ENCODE assay signal across 8 cellular contexts in the genomic region with DNA sequence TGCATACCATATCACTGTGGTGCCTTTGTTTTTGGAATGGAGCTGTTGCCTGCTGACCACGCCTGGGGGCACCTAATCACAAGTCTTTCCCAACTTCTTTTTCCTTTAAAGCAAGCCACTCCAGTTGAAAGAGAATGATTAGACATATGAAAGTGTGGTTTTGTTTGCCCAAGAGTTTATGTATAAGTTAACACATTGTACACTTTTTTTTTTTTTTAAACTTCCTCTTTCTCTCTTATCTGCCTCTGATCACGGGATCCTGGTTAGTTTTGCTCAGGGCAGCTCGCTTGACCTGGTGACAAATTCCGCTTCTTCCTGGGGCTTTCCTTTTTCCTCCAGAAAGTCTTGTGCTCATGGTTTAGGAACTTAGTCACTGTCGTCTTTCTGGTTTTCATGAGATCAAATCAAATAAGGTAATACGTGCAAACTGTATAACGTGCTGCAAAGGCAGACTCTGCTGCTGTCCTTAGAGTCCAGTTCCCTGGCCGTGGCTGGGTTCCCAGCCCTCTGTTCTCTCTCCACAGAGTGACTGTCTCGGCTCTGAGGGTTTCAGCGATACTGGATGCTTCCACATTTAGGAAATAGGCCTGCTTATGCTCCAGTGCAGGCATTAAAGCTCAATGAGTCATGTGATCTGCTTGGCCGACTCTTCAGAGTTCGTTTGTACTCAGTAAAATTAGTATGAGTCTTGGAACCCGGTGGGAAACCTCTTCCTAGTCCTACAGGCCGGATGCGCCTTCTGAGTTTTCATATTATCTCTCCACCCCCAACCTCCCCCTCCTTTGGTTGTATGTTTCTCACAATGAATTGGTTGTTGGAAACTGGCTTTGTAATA. TPM values are rescaled to one million over a fixed set of nuclear protein-coding genes. Genes with fewer than 3 reads are reported as not detected.
DNase-seq lines count a peak whose midpoint lies in the region; ATAC-seq and TF ChIP-seq lines count a peak whose summit lies in the region.

No MANE protein-coding gene starts in this region.

- POLR2A ChIA-PET in HEK293 (lab: Yijun Ruan, JAX): interaction anchor here (0.7 to 1.2 kb wide), 3 partner anchors 14 to 21 kb away, joined by 3 to 9 read pairs (median 4); a partner anchor contains a TSS

- H3K4me3 ChIP-seq in HEK293 (ENCODE audit: low read depth, low read length) (peak overlapping the region; percentile 17), gastroesophageal sphincter (peak overlapping the region; percentile 24 to 27), MM.1S (ENCODE audit: low read length) (no peak overlapping the region)

- no peak overlapping the region for H3K9ac ChIP-seq in MM.1S (ENCODE audit: low read length)

- CTCF ChIA-PET in HEK293 (lab: Yijun Ruan, JAX): no interaction called here

- TF ChIP-seq POLR2A in gastroesophageal sphincter (IDR thresholded peaks at IDR 0.05): no peak

- H3K36me3 Mint-ChIP-seq in activated T-cell treated with anti-CD3 and anti-CD28 coated beads, Interleukin-2, amount 50 U/mL, for 72 hours (ENCODE audit: insufficient read depth in 2 of 2): peaks cover under 1 to 4% of the 10 kb centered on the region in 2 donors

- 0 out of 2 replicates have a peak, but pooled peaks cover 3% of the 10 kb centered on the region for H4K20me1 ChIP-seq in MM.1S (ENCODE audit: insufficient read depth, low read length)

- H3K36me3 ChIP-seq in HEK293 (ENCODE audit: control insufficient read depth in 2 of 2, insufficient read depth in 1 of 2, low read length in 2 of 2): no peaks in the 10 kb centered on the region; a peak in 1 of 3 replicates
- peaks cover 0 to 4% of the 10 kb centered on the region in 2 donors for H3K36me3 ChIP-seq in gastroesophageal sphincter
- no peaks in the 10 kb centered on the region; the same call in 1 of the 2 replicates for H3K36me3 ChIP-seq in MM.1S (replicated peaks; ENCODE audit: insufficient read depth, low read length)

- H3K27ac ChIP-seq in HEK293 (ENCODE audit: extremely low read depth, low read depth, low read length) (peak overlapping the region; percentile 50), gastroesophageal sphincter (peak overlapping the region; percentile 71 to 94 (median 82)), MM.1S (ENCODE audit: low read length) (no peak overlapping the region)

- no peak overlapping the region for H2AFZ ChIP-seq in MM.1S (ENCODE audit: low read length)

- H3K4me2 ChIP-seq in MM.1S (ENCODE audit: low read depth, low read length): no peak overlapping the region

- no peaks in the 10 kb centered on the region for H3K27me3 Mint-ChIP-seq in activated T-cell treated with anti-CD3 and anti-CD28 coated beads, Interleukin-2, amount 50 U/mL, for 72 hours (ENCODE audit: low read depth)

- no peaks in the 10 kb centered on the region for H3K27me3 ChIP-seq in gastroesophageal sphincter
- H3K27me3 ChIP-seq in MM.1S (replicated peaks; ENCODE audit: insufficient read depth, low read length): no peaks in the 10 kb centered on the region

- peak; percentile 83 to 86 for ATAC-seq in activated T-cell treated with anti-CD3 and anti-CD28 coated beads, Interleukin-2, amount 50 U/mL, for 72 hours (replicated peaks in 1 of 2)
- peak; percentile 85 for ATAC-seq in gastroesophageal sphincter

- H3K9me3 Mint-ChIP-seq in activated T-cell treated with anti-CD3 and anti-CD28 coated beads, Interleukin-2, amount 50 U/mL, for 72 hours: no peaks in the 10 kb centered on the region

- peaks cover 86% of the 10 kb centered on the region for H3K79me2 ChIP-seq in MM.1S (ENCODE audit: low read length)

- no peak for TF ChIP-seq EP300 in gastroesophageal sphincter (IDR thresholded peaks at IDR 0.05)

- DNase-seq in GM13977 (ENCODE audit: low spot score) (no peak), MV-4-11 (lab: John Stamatoyannopoulos, UW) (peak; percentile 98), nucleus accumbens (lab: John Stamatoyannopoulos, UW) (peak in 41 of 56 donors; percentile 4 to 62 (median 29)), occipital lobe (lab: John Stamatoyannopoulos, UW) (no peak), MM.1S (no peak)
- DNase-seq in activated T-cell treated with anti-CD3 and anti-CD28 coated beads, Interleukin-2, amount 50 U/mL, for 72 hours: peak; percentile 18 to 19

- H3K4me3 Mint-ChIP-seq in activated T-cell treated with anti-CD3 and anti-CD28 coated beads, Interleukin-2, amount 50 U/mL, for 72 hours: peak overlapping the region; percentile 83 to 90

- TF ChIP-seq CTCF in GM13977 (IDR thresholded peaks at IDR 0.05; ENCODE audit: extremely low read depth, insufficient read depth, missing control alignments) (peak; percentile 12), HEK293 (tag by site-specific recombination; IDR thresholded peaks at IDR 0.05) (no peak), gastroesophageal sphincter (IDR thresholded peaks at IDR 0.05) (no peak), MM.1S (IDR thresholded peaks at IDR 0.05; ENCODE audit: low read length) (no peak)

- no peaks in the 10 kb centered on the region for H3K9me3 ChIP-seq in HEK293 (ENCODE audit: control insufficient read depth, insufficient read depth, low read depth, low read length)
- H3K9me3 ChIP-seq in gastroesophageal sphincter: no peaks in the 10 kb centered on the region
- no peaks in the 10 kb centered on the region for H3K9me3 ChIP-seq in MM.1S (replicated peaks; ENCODE audit: insufficient read depth, low read length)

- no peaks in the 10 kb centered on the region for H3F3A ChIP-seq in MM.1S (ENCODE audit: insufficient read depth, low read length)

- no peaks in the 10 kb centered on the region for H3K9me2 ChIP-seq in MM.1S (replicated peaks; ENCODE audit: insufficient read depth, low read length)

- peak overlapping the region; percentile 95 for H3K27ac Mint-ChIP-seq in activated T-cell treated with anti-CD3 and anti-CD28 coated beads, Interleukin-2, amount 50 U/mL, for 72 hours

- in situ Hi-C loops in GM13977 (cut with MboI; ENCODE audit: low pct_unique_long_range_greater_than_20kb, low sequenced_read_pairs, unreplicated experiment): no loop called here

- 6 to 8% methylated on average over 11 to 13 of the region's 15 CpGs for WGBS in gastroesophageal sphincter (ENCODE audit: low coverage in 1 of 2), 2 donors

- H3K4me1 Mint-ChIP-seq in activated T-cell treated with anti-CD3 and anti-CD28 coated beads, Interleukin-2, amount 50 U/mL, for 72 hours (ENCODE audit: low read depth): peaks cover 66% of the 10 kb centered on the region

- H3K4me1 ChIP-seq in HEK293 (ENCODE audit: control insufficient read depth, insufficient read depth, low read length): peaks cover 9% of the 10 kb centered on the region
- H3K4me1 ChIP-seq in gastroesophageal sphincter: peaks cover 8 to 99% (median 14%) of the 10 kb centered on the region in 3 donors
- no peaks in the 10 kb centered on the region for H3K4me1 ChIP-seq in MM.1S (ENCODE audit: low read length)

TF ChIP-seq in HEK293, 187 proteins besides CTCF, POLR2A, EP300 and RAD21 (continues in another document):
- TF ChIP-seq SCRT1 (tag by site-specific recombination; IDR thresholded peaks at IDR 0.05; ENCODE audit: borderline replicate concordance) (no peak), ZNF510 (tag by site-specific recombination; IDR thresholded peaks at IDR 0.05; ENCODE audit: insufficient replicate concordance) (no peak), ZNF16 (tag by site-specific recombination; IDR thresholded peaks at IDR 0.05; ENCODE audit: low read depth) (no peak), ZNF138 (tag by site-specific recombination; IDR thresholded peaks at IDR 0.05; ENCODE audit: borderline replicate concordance) (no peak), ZNF175 (tag by site-specific recombination; IDR thresholded peaks at IDR 0.05) (no peak), ZBTB17 (tag by site-specific recombination; IDR thresholded peaks at IDR 0.05) (peak; percentile 47), ZNF621 (tag by site-specific recombination; IDR thresholded peaks at IDR 0.05) (no peak), ZNF530 (tag by site-specific recombination; IDR thresholded peaks at IDR 0.05; ENCODE audit: low read depth) (no peak)
- TF ChIP-seq, protein P1, sequence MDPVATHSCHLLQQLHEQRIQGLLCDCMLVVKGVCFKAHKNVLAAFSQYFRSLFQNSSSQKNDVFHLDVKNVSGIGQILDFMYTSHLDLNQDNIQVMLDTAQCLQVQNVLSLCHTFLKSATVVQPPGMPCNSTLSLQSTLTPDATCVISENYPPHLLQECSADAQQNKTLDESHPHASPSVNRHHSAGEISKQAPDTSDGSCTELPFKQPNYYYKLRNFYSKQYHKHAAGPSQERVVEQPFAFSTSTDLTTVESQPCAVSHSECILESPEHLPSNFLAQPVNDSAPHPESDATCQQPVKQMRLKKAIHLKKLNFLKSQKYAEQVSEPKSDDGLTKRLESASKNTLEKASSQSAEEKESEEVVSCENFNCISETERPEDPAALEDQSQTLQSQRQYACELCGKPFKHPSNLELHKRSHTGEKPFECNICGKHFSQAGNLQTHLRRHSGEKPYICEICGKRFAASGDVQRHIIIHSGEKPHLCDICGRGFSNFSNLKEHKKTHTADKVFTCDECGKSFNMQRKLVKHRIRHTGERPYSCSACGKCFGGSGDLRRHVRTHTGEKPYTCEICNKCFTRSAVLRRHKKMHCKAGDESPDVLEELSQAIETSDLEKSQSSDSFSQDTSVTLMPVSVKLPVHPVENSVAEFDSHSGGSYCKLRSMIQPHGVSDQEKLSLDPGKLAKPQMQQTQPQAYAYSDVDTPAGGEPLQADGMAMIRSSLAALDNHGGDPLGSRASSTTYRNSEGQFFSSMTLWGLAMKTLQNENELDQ (tag by site-specific recombination; IDR thresholded peaks at IDR 0.05; ENCODE audit: low read depth): no peak
- TF ChIP-seq, protein P2, sequence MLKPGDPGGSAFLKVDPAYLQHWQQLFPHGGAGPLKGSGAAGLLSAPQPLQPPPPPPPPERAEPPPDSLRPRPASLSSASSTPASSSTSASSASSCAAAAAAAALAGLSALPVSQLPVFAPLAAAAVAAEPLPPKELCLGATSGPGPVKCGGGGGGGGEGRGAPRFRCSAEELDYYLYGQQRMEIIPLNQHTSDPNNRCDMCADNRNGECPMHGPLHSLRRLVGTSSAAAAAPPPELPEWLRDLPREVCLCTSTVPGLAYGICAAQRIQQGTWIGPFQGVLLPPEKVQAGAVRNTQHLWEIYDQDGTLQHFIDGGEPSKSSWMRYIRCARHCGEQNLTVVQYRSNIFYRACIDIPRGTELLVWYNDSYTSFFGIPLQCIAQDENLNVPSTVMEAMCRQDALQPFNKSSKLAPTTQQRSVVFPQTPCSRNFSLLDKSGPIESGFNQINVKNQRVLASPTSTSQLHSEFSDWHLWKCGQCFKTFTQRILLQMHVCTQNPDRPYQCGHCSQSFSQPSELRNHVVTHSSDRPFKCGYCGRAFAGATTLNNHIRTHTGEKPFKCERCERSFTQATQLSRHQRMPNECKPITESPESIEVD (tag by site-specific recombination; IDR thresholded peaks at IDR 0.05): peak; percentile 37; the same call in 1 of the 2 replicates

RNA-seq across cellular contexts. Expression of a gene that starts 15.2 kb away (rescaled TPM):
- 10 to 100 TPM; 40.3 to 42.4 TPM for total RNA-seq in activated T-cell treated with anti-CD3 and anti-CD28 coated beads, Interleukin-2, amount 50 U/mL, for 72 hours
- total RNA-seq in gastroesophageal sphincter (100 to 1,000 TPM; 149 to 332 (median 182) TPM), occipital lobe (6.1 TPM)

Comparison
In these comparisons a context has a peak if more than half of its experiments do, and no peak if none do; other contexts are left out.
1. DNase-seq: peak in MV-4-11 (single experiment), activated T-cell treated with anti-CD3 and anti-CD28 coated beads, Interleukin-2, amount 50 U/mL, for 72 hours (2 of 2) and nucleus accumbens (41 of 56); none in GM13977 (single experiment), occipital lobe (single experiment) and MM.1S (single experiment).